Comparison of ENCODE assay signal across 25 cellular contexts in genomic region chr3:96190024-96190616, GRCh38.
DNase-seq lines count a peak whose midpoint lies in the region; ATAC-seq, FAIRE-seq and TF ChIP-seq lines count a peak whose summit lies in the region.
"Had no signal": no experiment of that assay in that cellular context is flagged by ENCODE, and none has a peak within 500 bp of the region (broad histone marks: within the 10 kb centered on the region; RNA-seq: fewer than 3 reads in every experiment).

No MANE protein-coding gene starts in this region.

- no peaks in the 10 kb centered on the region for H3K27me3 ChIP-seq in bronchial epithelial cell (ENCODE audit: control insufficient read depth, insufficient read depth, low read length)
- H3K27me3 ChIP-seq: BE2C; BLaER1 treated with 17β-estradiol and CSF1 and Interleukin-3, amounts not matched to agents 10 nM and 100 nM had no signal

- H3K36me3 ChIP-seq in bronchial epithelial cell (ENCODE audit: control insufficient read depth, insufficient read depth, low read length): no peaks in the 10 kb centered on the region
- H3K36me3 ChIP-seq: BE2C; BLaER1 treated with 17β-estradiol and CSF1 and Interleukin-3, amounts not matched to agents 10 nM and 100 nM had no signal

- no peak for DNase-seq in bronchial epithelial cell (ENCODE audit: low read depth)
- peak; percentile 1 for DNase-seq in epithelial cell of esophagus (ENCODE audit: low read depth)
- DNase-seq in sciatic nerve (ENCODE audit: low spot score): no peak
- DNase-seq in urothelium cell line (ENCODE audit: low spot score): no peak
- DNase-seq in NCI-H1930 (lab: John Stamatoyannopoulos, UW): no peak
- DNase-seq in kidney glomerular epithelial cell (lab: John Stamatoyannopoulos, UW): no peak
- DNase-seq: 8988T; ACHN; AML-193; BE2C; CD4-positive, alpha-beta T cell; CD8-positive, alpha-beta memory T cell; DMS 273 treated with DMSO at 0.1 percent for 48 hours; DMS79; EL; GDM1; GM23248; H9 had no signal

- peak; percentile 22 for ATAC-seq in sciatic nerve
- ATAC-seq in HG03521 (IDR thresholded peaks at IDR 0.05; ENCODE audit: unreplicated experiment): no peak
- ATAC-seq: A549, GM12878, HCT116 had no signal

- H3K4me3 ChIP-seq in bronchial epithelial cell (ENCODE audit: low read depth, low read length): no peak overlapping the region
- no peak overlapping the region for H3K4me3 ChIP-seq in epithelial cell of esophagus (ENCODE audit: low read length)
- H3K4me3 ChIP-seq: A549; BLaER1 treated with 17β-estradiol and CSF1 and Interleukin-3, amounts not matched to agents 10 nM and 100 nM; GM12878; GM23248 had no signal

- intact Hi-C loops in sciatic nerve (cut with DNase I): no loop called here

- TF ChIP-seq CTCF in bronchial epithelial cell (IDR thresholded peaks at IDR 0.05; ENCODE audit: insufficient read depth, low read length, severe bottlenecking): no peak
- no peak for TF ChIP-seq CTCF in epithelial cell of esophagus (IDR thresholded peaks at IDR 0.05; ENCODE audit: insufficient read depth, low read depth, low read length, missing control alignments)

- FAIRE-seq in bronchial epithelial cell (lab: Jason Lieb, UNC) (peak; percentile 75), urothelium cell line (lab: Jason Lieb, UNC) (peak; percentile 27)
- FAIRE-seq: A549, D721Med, GM12878, GM19239 had no signal
